In genomic region chr3:117790256-117790987, GRCh38 we compare ENCODE assay signal across 22 cellular contexts.
A peak's percentile ranks its signal among the peaks of the same experiment; 100 is the strongest.
DNase-seq lines count a peak whose midpoint lies in the region; ATAC-seq and TF ChIP-seq lines count a peak whose summit lies in the region.
"Had no signal": no experiment of that assay in that cellular context is flagged by ENCODE, and none has a peak within 500 bp of the region (broad histone marks: within the 10 kb centered on the region; RNA-seq: fewer than 3 reads in every experiment).

No MANE protein-coding gene starts in this region.

- H3K23ac ChIP-seq in neuronal stem cell (ENCODE audit: low read depth, low read length, poor library complexity) = no peak overlapping the region

- H3K27ac ChIP-seq in brain microvascular endothelial cell = no peak overlapping the region
- H3K27ac ChIP-seq in neuronal stem cell (replicated peaks; ENCODE audit: low read length) = peak overlapping the region; percentile 66
- H3K27ac ChIP-seq: tibial nerve had no signal

- WGBS in neuronal stem cell (ENCODE audit: extremely low coverage in 2 of 2, insufficient read length in 2 of 2, insufficient replicate concordance in 1 of 2), 2 donors = no CpG with 5 or more reads among the region's 2 CpGs

- no peak overlapping the region for H2BK120ac ChIP-seq in neuronal stem cell (ENCODE audit: low read depth, low read length)

- no peak overlapping the region for H4K91ac ChIP-seq in neuronal stem cell (ENCODE audit: low read depth, low read length, poor library complexity)

- H3K4me2 ChIP-seq in neuronal stem cell (ENCODE audit: insufficient read depth, low read length, poor library complexity, severe bottlenecking) = no peak overlapping the region

- H3K9me3 ChIP-seq in neuronal stem cell (replicated peaks in 1 of 2; ENCODE audit: control insufficient read depth in 2 of 2, insufficient read depth in 1 of 2, low read depth in 1 of 2, low read length in 2 of 2) = no peaks in the 10 kb centered on the region
- H3K9me3 ChIP-seq: tibial nerve had no signal

- peaks cover 15 to 19% of the 10 kb centered on the region in 2 donors for H3K4me1 ChIP-seq in neuronal stem cell (ENCODE audit: control insufficient read depth in 2 of 2, insufficient read depth in 1 of 2, low read depth in 1 of 2, low read length in 2 of 2)

- ATAC-seq in stimulated activated naive CD8-positive, alpha-beta T cell treated with anti-CD3 and anti-CD28 coated beads, Interleukin-15, Interleukin-2, amounts not matched to agents 100 U/mL and 50 U/mL, for 24 hours = no peak
- ATAC-seq: left colon; right cardiac atrium; stimulated activated effector memory CD8-positive, alpha-beta T cell treated with anti-CD3 and anti-CD28 coated beads, Interleukin-12 subunit alpha, Interleukin-12 subunit beta, amount 100 ng/mL, for 72 hours had no signal

- no peak overlapping the region for H2AK5ac ChIP-seq in neuronal stem cell (ENCODE audit: low read depth, low read length)

- no peak overlapping the region for H2BK15ac ChIP-seq in neuronal stem cell (ENCODE audit: low read length)

- no peak overlapping the region for H3K18ac ChIP-seq in neuronal stem cell (ENCODE audit: low read length)

- DNase-seq in H7 (peak; percentile 7), brain microvascular endothelial cell (peak; percentile 1), hepatic stellate cell (ENCODE audit: low spot score) (peak; percentile 22), neuronal stem cell (ENCODE audit: low spot score) (peak; percentile 38), G401 (ENCODE audit: low spot score) (no peak), anterior cingulate cortex (lab: John Stamatoyannopoulos, UW) (no peak)
- no peak for DNase-seq in stimulated activated naive CD8-positive, alpha-beta T cell treated with anti-CD3 and anti-CD28 coated beads, Interleukin-15, Interleukin-2, amounts not matched to agents 100 U/mL and 50 U/mL, for 24 hours
- DNase-seq in stimulated activated CD4-positive, alpha-beta T cell treated with anti-CD3 and anti-CD28 coated beads, Interleukin-1b, Interleukin-23, amount 100 ng/mL, for 48 hours = no peak
- DNase-seq: activated CD4-positive, alpha-beta T cell treated with anti-CD3 and anti-CD28 coated beads, Interleukin-2, amount 50 U/mL, for 1 hour; AML-193; amniotic stem cell; COR-L47; DND-41; left colon; NCI-H1105 treated with DMSO at 0.1 percent for 48 hours; NCI-H524 treated with DMSO at 0.1 percent for 48 hours; OCI-M1; right cardiac atrium; SHP77; stimulated activated CD4-positive, alpha-beta T cell treated with anti-CD3 and anti-CD28 coated beads, Interleukin-15, amount 100 ng/mL, for 24 hours had no signal

- no peak overlapping the region for H4K8ac ChIP-seq in neuronal stem cell (ENCODE audit: low read depth, low read length)

- H3K9ac ChIP-seq in neuronal stem cell (ENCODE audit: low read depth, low read length, poor library complexity) = no peak overlapping the region

- no peak overlapping the region for H3K14ac ChIP-seq in neuronal stem cell (ENCODE audit: low read length)

- no peak overlapping the region for H2BK5ac ChIP-seq in neuronal stem cell (ENCODE audit: low read length)

- H2AFZ ChIP-seq in neuronal stem cell (ENCODE audit: low read length) = peak overlapping the region; percentile 64

- H2BK12ac ChIP-seq in neuronal stem cell (ENCODE audit: low read length) = no peak overlapping the region

- no peak overlapping the region for H3K4ac ChIP-seq in neuronal stem cell (ENCODE audit: low read length)

- in situ Hi-C loops in brain microvascular endothelial cell (cut with HindIII; ENCODE audit: low pct_ligation_motif_present, low sequenced_read_pairs) (no loop called here), G401 (cut with HindIII; ENCODE audit: low sequenced_read_pairs) (no loop called here)

- no peak for TF ChIP-seq CTCF in brain microvascular endothelial cell (IDR thresholded peaks at IDR 0.05; ENCODE audit: low read depth, low read length, missing control alignments)

- no peaks in the 10 kb centered on the region for H3K79me1 ChIP-seq in neuronal stem cell (ENCODE audit: low read depth, low read length)

- no peaks in the 10 kb centered on the region for H3K27me3 ChIP-seq in H7 (ENCODE audit: control insufficient read depth, insufficient read depth, low read length)
- no peaks in the 10 kb centered on the region for H3K27me3 ChIP-seq in brain microvascular endothelial cell (replicated peaks)
- H3K27me3 ChIP-seq in neuronal stem cell (ENCODE audit: control insufficient read depth in 3 of 3, insufficient read depth in 3 of 3, low read depth in 1 of 3, low read length in 3 of 3) = no peaks in the 10 kb centered on the region

- H3K36me3 ChIP-seq in H7 (replicated peaks; ENCODE audit: control insufficient read depth, insufficient read depth, low read length) = no peaks in the 10 kb centered on the region
- no peaks in the 10 kb centered on the region for H3K36me3 ChIP-seq in brain microvascular endothelial cell (replicated peaks)
- no peaks in the 10 kb centered on the region for H3K36me3 ChIP-seq in neuronal stem cell (replicated peaks in 1 of 2; ENCODE audit: control insufficient read depth in 2 of 2, insufficient read depth in 2 of 2, low read length in 2 of 2)
- H3K36me3 ChIP-seq: tibial nerve had no signal

- H3K4me3 ChIP-seq in H7 (ENCODE audit: insufficient read depth, low read depth, low read length) (no peak overlapping the region), brain microvascular endothelial cell (ENCODE audit: low read depth, low read length) (no peak overlapping the region), neuronal stem cell (ENCODE audit: low read length in 2 of 2) (no peak overlapping the region)
- H3K4me3 ChIP-seq: tibial nerve had no signal

Comparison
In these comparisons a context has a peak if more than half of its experiments do, and no peak if none do; other contexts are left out.
1. DNase-seq: peak in H7 (single experiment), brain microvascular endothelial cell (single experiment), hepatic stellate cell (single experiment) and neuronal stem cell (single experiment); none in stimulated activated naive CD8-positive, alpha-beta T cell treated with anti-CD3 and anti-CD28 coated beads, Interleukin-15, Interleukin-2, amounts not matched to agents 100 U/mL and 50 U/mL, for 24 hours (single experiment), G401 (single experiment), stimulated activated CD4-positive, alpha-beta T cell treated with anti-CD3 and anti-CD28 coated beads, Interleukin-1b, Interleukin-23, amount 100 ng/mL, for 48 hours (single experiment) and anterior cingulate cortex (0 of 58).